In genomic region chr6:111353914-111354464, GRCh38 we compare ENCODE assay signal across 22 cellular contexts.
DNase-seq lines count a peak whose midpoint lies in the region; ATAC-seq and TF ChIP-seq lines count a peak whose summit lies in the region.
"Had no signal": no experiment of that assay in that cellular context is flagged by ENCODE, and none has a peak within 500 bp of the region (broad histone marks: within the 10 kb centered on the region; RNA-seq: fewer than 3 reads in every experiment).

No MANE protein-coding gene starts in this region.

- no peaks in the 10 kb centered on the region for H3K9me3 Mint-ChIP-seq in CD14-positive monocyte
- H3K9me3 Mint-ChIP-seq: activated CD4-positive, alpha-beta T cell treated with anti-CD3 and anti-CD28 coated beads, Interleukin-2, amount 10 ng/mL, durations not matched to agents 7 days and 5 days; activated naive CD8-positive, alpha-beta T cell treated with anti-CD3 and anti-CD28 coated beads, Interleukin-2, amount 10 ng/mL, durations not matched to agents 7 days and 5 days; activated T-helper 2 cell treated with anti-CD3 and anti-CD28 coated beads, Interferon-gamma antibody, Interleukin-2, Interleukin-4, amounts not matched to agents 10 μg/mL and 5 μg/mL and 100 μg/mL, durations not matched to agents 14 hours and 24 hours and 36 hours; brain had no signal

- H3K4me1 ChIP-seq in right cardiac atrium (ENCODE audit: control insufficient read depth, insufficient read depth, low read length): no peaks in the 10 kb centered on the region

- TF ChIP-seq CTCF in CD14-positive monocyte (IDR thresholded peaks at IDR 0.05): no peak
- no peak for TF ChIP-seq CTCF in coronary artery (IDR thresholded peaks at IDR 0.05)
- no peak for TF ChIP-seq CTCF in omental fat pad (IDR thresholded peaks at IDR 0.05)

- H3K36me3 Mint-ChIP-seq in CD14-positive monocyte: peaks cover 30 to 44% of the 10 kb centered on the region in 2 donors

- peaks cover 0 to 1% (median 0%) of the 10 kb centered on the region in 3 donors for H3K27me3 Mint-ChIP-seq in CD14-positive monocyte (ENCODE audit: low read depth in 3 of 3)
- H3K27me3 Mint-ChIP-seq: activated CD4-positive, alpha-beta T cell treated with anti-CD3 and anti-CD28 coated beads, Interleukin-2, amount 10 ng/mL, durations not matched to agents 7 days and 5 days; activated naive CD8-positive, alpha-beta T cell treated with anti-CD3 and anti-CD28 coated beads, Interleukin-2, amount 10 ng/mL, durations not matched to agents 7 days and 5 days; brain had no signal

- no peaks in the 10 kb centered on the region for H3K9me3 ChIP-seq in right cardiac atrium (ENCODE audit: control insufficient read depth, low read length)
- H3K9me3 ChIP-seq: esophagus muscularis mucosa, stomach had no signal

- in situ Hi-C loops in G401 (cut with HindIII; ENCODE audit: low sequenced_read_pairs): no loop called here

- intact Hi-C loops in CD14-positive monocyte (cut with micrococcal nuclease): no loop called here
- intact Hi-C loops in right cardiac atrium (cut with DNase I): no loop called here

- no peaks in the 10 kb centered on the region for H3K27me3 ChIP-seq in right cardiac atrium (ENCODE audit: control insufficient read depth, insufficient read depth)
- H3K27me3 ChIP-seq: esophagus muscularis mucosa, stomach had no signal

- peak overlapping the region; percentile 86 to 94 (median 92) for H3K27ac Mint-ChIP-seq in CD14-positive monocyte
- H3K27ac Mint-ChIP-seq: activated CD4-positive, alpha-beta T cell treated with anti-CD3 and anti-CD28 coated beads, Interleukin-2, amount 10 ng/mL, durations not matched to agents 7 days and 5 days; activated naive CD8-positive, alpha-beta T cell treated with anti-CD3 and anti-CD28 coated beads, Interleukin-2, amount 10 ng/mL, durations not matched to agents 7 days and 5 days; activated T-helper 2 cell treated with anti-CD3 and anti-CD28 coated beads, Interferon-gamma antibody, Interleukin-2, Interleukin-4, amounts not matched to agents 10 μg/mL and 5 μg/mL and 100 μg/mL, durations not matched to agents 14 hours and 24 hours and 36 hours had no signal

- peaks cover 19% of the 10 kb centered on the region for H3K4me1 Mint-ChIP-seq in CD14-positive monocyte
- H3K4me1 Mint-ChIP-seq: activated CD4-positive, alpha-beta T cell treated with anti-CD3 and anti-CD28 coated beads, Interleukin-2, amount 10 ng/mL, durations not matched to agents 7 days and 5 days; activated naive CD8-positive, alpha-beta T cell treated with anti-CD3 and anti-CD28 coated beads, Interleukin-2, amount 10 ng/mL, durations not matched to agents 7 days and 5 days; brain had no signal

- WGBS in right cardiac atrium: 52% methylated on average over 5 of the region's 5 CpGs

- ATAC-seq in right cardiac atrium: peak; percentile 51 to 63
- ATAC-seq in omental fat pad (ENCODE audit: low FRiP score): peak; percentile 95

- no peak overlapping the region for H3K4me3 ChIP-seq in coronary artery
- no peak overlapping the region for H3K4me3 ChIP-seq in right cardiac atrium (ENCODE audit: low read length)
- H3K4me3 ChIP-seq: esophagus muscularis mucosa, SK-N-MC, stomach had no signal

- H3K27ac ChIP-seq in coronary artery: peak overlapping the region; percentile 48 to 52
- no peak overlapping the region for H3K27ac ChIP-seq in right cardiac atrium (ENCODE audit: low read length)
- H3K27ac ChIP-seq: SK-N-MC, stomach, VCaP had no signal

- DNase-seq in CD14-positive monocyte (ENCODE audit: low spot score) (no peak), coronary artery (ENCODE audit: low spot score) (no peak), right cardiac atrium (no peak), omental fat pad (ENCODE audit: low spot score) (no peak), G401 (ENCODE audit: low spot score) (no peak), NCI-H1092 treated with DMSO at 0.1 percent for 48 hours (lab: John Stamatoyannopoulos, UW) (no peak), DMS114 treated with DMSO at 0.1 percent for 48 hours (lab: John Stamatoyannopoulos, UW; ENCODE audit: unreplicated experiment) (no peak)
- DNase-seq in effector CD4-positive, alpha-beta T cell: no peak
- DNase-seq: activated CD4-positive, alpha-beta T cell treated with anti-CD3 and anti-CD28 coated beads, Interleukin-2, amount 10 ng/mL, durations not matched to agents 7 days and 5 days; activated naive CD8-positive, alpha-beta T cell treated with anti-CD3 and anti-CD28 coated beads, Interleukin-2, amount 10 ng/mL, durations not matched to agents 7 days and 5 days; C1 segment of cervical spinal cord; head of caudate nucleus; NCI-H1105; NCI-H2029 treated with DMSO at 0.1 percent for 48 hours; NCI-H510A treated with DMSO at 0.1 percent for 48 hours; retina; stomach had no signal

- no peak overlapping the region for H3K4me3 Mint-ChIP-seq in CD14-positive monocyte
- H3K4me3 Mint-ChIP-seq: activated CD4-positive, alpha-beta T cell treated with anti-CD3 and anti-CD28 coated beads, Interleukin-2, amount 10 ng/mL, durations not matched to agents 7 days and 5 days; activated naive CD8-positive, alpha-beta T cell treated with anti-CD3 and anti-CD28 coated beads, Interleukin-2, amount 10 ng/mL, durations not matched to agents 7 days and 5 days; brain had no signal
